8 cellular contexts compared by ENCODE assay signal in the genomic region with DNA sequence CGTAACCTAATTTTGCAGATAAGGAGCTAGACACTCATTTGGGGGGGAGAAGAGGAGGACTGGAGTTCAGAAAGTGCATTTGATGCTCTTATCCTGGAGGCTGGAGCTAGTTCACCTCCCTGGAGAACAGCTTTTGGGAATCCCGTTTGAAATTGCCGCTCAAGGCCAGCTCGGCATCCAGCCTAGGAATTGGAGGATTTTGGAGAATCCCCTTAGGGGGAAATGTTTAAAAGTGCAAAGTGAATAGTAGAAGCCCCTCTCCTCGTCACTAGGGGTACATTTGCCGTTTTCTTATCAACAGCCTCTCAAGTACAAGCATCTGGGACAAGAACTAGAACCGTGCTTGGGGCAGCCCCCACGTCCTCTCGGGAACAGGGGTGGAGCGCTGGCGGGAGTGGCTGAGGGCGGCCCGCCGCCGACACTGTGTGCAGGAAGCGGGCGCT. TPM values are rescaled to one million over a fixed set of nuclear protein-coding genes. Genes with fewer than 3 reads are reported as not detected.
A peak's percentile ranks its signal among the peaks of the same experiment; 100 is the strongest.
DNase-seq lines count a peak whose midpoint lies in the region; TF ChIP-seq lines count a peak whose summit lies in the region.

No MANE protein-coding gene starts in this region.

- TF ChIP-seq POLR2A in spleen (IDR thresholded peaks at IDR 0.05) = no peak

- H3K4me3 ChIP-seq in HFF-Myc (replicated peaks; ENCODE audit: low read depth, low read length) (peak overlapping the region; percentile 85), adipocyte (ENCODE audit: low read length) (peak overlapping the region; percentile 90), iPS DF 6.9 (ENCODE audit: low read length) (peak overlapping the region; percentile 93; the same call in 1 of the 2 replicates), spleen (peak overlapping the region; percentile 45 to 88 (median 62))

- H3K9me3 ChIP-seq in adipocyte (ENCODE audit: control insufficient read depth, low read length) (no peaks in the 10 kb centered on the region), iPS DF 6.9 (ENCODE audit: control insufficient read depth, insufficient read depth, low read length) (no peaks in the 10 kb centered on the region), spleen (no peaks in the 10 kb centered on the region)

- H3K27me3 ChIP-seq in adipocyte (replicated peaks; ENCODE audit: control insufficient read depth, insufficient read depth, low read length) = no peaks in the 10 kb centered on the region
- H3K27me3 ChIP-seq in iPS DF 6.9 (ENCODE audit: control insufficient read depth, insufficient read depth, low read length) = no peaks in the 10 kb centered on the region
- H3K27me3 ChIP-seq in spleen (replicated peaks in 1 of 7) = no peaks in the 10 kb centered on the region

- H3K36me3 ChIP-seq in adipocyte (ENCODE audit: control insufficient read depth, insufficient read depth, low read length, severe bottlenecking) (no peaks in the 10 kb centered on the region), iPS DF 6.9 (ENCODE audit: control insufficient read depth, insufficient read depth, low read length) (no peaks in the 10 kb centered on the region), spleen (no peaks in the 10 kb centered on the region)

- peak overlapping the region; percentile 92 for H3K9ac ChIP-seq in adipocyte (ENCODE audit: low read length)

- intact Hi-C loops in spleen (cut with DNase I; ENCODE audit: low total_unique reads) = no loop called here

- peak; percentile 82 for DNase-seq in DMS 273 (lab: John Stamatoyannopoulos, UW; ENCODE audit: unreplicated experiment)
- no peak for DNase-seq in DMS 273 treated with DMSO at 0.1 percent for 48 hours (lab: John Stamatoyannopoulos, UW)
- no peak for DNase-seq in HFF-Myc (ENCODE audit: extremely low read depth, low read depth)
- DNase-seq in NCI-H524 treated with DMSO at 0.1 percent for 48 hours (lab: John Stamatoyannopoulos, UW) = peak; percentile 65
- no peak for DNase-seq in adipocyte (ENCODE audit: low read depth)
- DNase-seq in iPS DF 6.9 (ENCODE audit: low read depth, low spot score) = no peak
- no peak for DNase-seq in spleen
- no peak for DNase-seq in T1000 (lab: John Stamatoyannopoulos, UW)

- H3K4me1 ChIP-seq in adipocyte (ENCODE audit: control insufficient read depth, insufficient read depth, low read length) = peaks cover 28% of the 10 kb centered on the region
- H3K4me1 ChIP-seq in iPS DF 6.9 (ENCODE audit: control insufficient read depth, insufficient read depth, low read length) = no peaks in the 10 kb centered on the region
- H3K4me1 ChIP-seq in spleen = peaks cover 16 to 42% (median 38%) of the 10 kb centered on the region in 6 donors

- TF ChIP-seq CTCF in HFF-Myc (IDR thresholded peaks at IDR 0.05; ENCODE audit: low read depth, low read length, missing control alignments) (no peak), spleen (IDR thresholded peaks at IDR 0.05 in 8 of 11, conservative IDR thresholded peaks at IDR 0.05 in 3 of 11) (no peak)

- H3K27ac ChIP-seq in iPS DF 6.9 (ENCODE audit: low read length) (no peak overlapping the region), spleen (peak overlapping the region; percentile 92 to 100 (median 98))

- no CpG with 5 or more reads among the region's 17 CpGs for WGBS in iPS DF 6.9 (ENCODE audit: insufficient coverage, insufficient read length)
- 5 to 13% (median 5%) methylated on average over 6 to 17 of the region's 17 CpGs for WGBS in spleen, 5 donors

RNA-seq across cellular contexts. Expression of gene CNOT8, which starts 1.3 kb away (rescaled TPM):
- total RNA-seq in spleen = 10 to 100 TPM; 63.3 to 93.5 (median 69.6) TPM
- 10 to 100 TPM; 46.3 to 60.0 (median 48.5) TPM for polyA plus RNA-seq in spleen

RNA-seq across cellular contexts. Expression of gene FAXDC2, which starts 6.7 kb away (rescaled TPM):
- total RNA-seq in spleen = 10 to 100 TPM in 6 of 7 donors, 1 to 10 TPM in 1; 8.5 to 34.8 (median 25.0) TPM
- polyA plus RNA-seq in spleen = 1 to 10 TPM; 2.3 to 4.6 (median 2.8) TPM

Comparison
In these comparisons a context has a peak if more than half of its experiments do, and no peak if none do; other contexts are left out.
1. DNase-seq: peak in DMS 273 (single experiment) and NCI-H524 treated with DMSO at 0.1 percent for 48 hours (single experiment); none in DMS 273 treated with DMSO at 0.1 percent for 48 hours (single experiment), HFF-Myc (single experiment), adipocyte (single experiment), iPS DF 6.9 (single experiment), spleen (single experiment) and T1000 (single experiment).
2. Peak in every context shown above with its lines, with median percentiles within 50 percentile points of each other: H3K4me3 ChIP-seq.